In the genomic region with DNA sequence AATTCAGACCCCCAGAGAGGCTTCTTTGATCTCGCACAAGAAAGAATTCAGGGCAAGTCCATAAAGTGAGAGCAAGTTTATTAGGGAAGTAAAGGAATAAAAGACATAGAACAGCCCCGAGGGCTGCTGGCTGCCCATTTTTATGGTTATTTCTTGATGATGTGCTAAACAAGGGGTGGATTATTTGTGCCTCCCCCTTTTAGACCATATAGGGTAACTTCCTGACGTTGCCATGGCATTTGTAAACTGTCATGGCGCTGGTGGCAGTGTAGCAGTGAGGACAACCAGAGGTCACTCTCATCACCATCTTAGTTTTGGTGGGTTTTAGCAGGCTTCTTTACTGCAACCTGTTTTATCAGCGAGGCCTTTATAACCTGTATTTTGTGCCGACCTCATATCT, we compare ENCODE assay signal across 8 cellular contexts. TPM values are rescaled to one million over a fixed set of nuclear protein-coding genes. Genes with fewer than 3 reads are reported as not detected.
DNase-seq lines count a peak whose midpoint lies in the region; ATAC-seq and TF ChIP-seq lines count a peak whose summit lies in the region.
"Not testable (repeated sequence)": the region's sequence is repeated elsewhere in the genome, so short reads cannot be mapped to it uniquely, and the experiment has no call there.

No MANE protein-coding gene starts in this region.

- not testable (repeated sequence) for H3K36me3 Mint-ChIP-seq in CD4-positive, CD25-positive, alpha-beta regulatory T cell; HFFc6 (ENCODE audit: low read depth)
- peaks cover 10% of the 10 kb centered on the region for H3K36me3 Mint-ChIP-seq in activated naive CD8-positive, alpha-beta T cell
- peaks cover 25% of the 10 kb centered on the region for H3K36me3 Mint-ChIP-seq in endodermal cell (ENCODE audit: low read depth)
- H3K36me3 Mint-ChIP-seq in nephron progenitor cell (ENCODE audit: low read depth) = peaks cover 39% of the 10 kb centered on the region
- peaks cover 20 to 25% of the 10 kb centered on the region in 2 donors for H3K36me3 Mint-ChIP-seq in stimulated activated naive B cell treated with anti-CD40 and anti-IgM and Interleukin-4, amounts not matched to agents 10 μg/mL and 1 μg/mL and 100 μg/mL, for 72 hours

- not testable (repeated sequence) for H3K27me3 Mint-ChIP-seq in CD4-positive, CD25-positive, alpha-beta regulatory T cell; HFFc6 (ENCODE audit: insufficient read depth); activated naive CD8-positive, alpha-beta T cell; endodermal cell (ENCODE audit: insufficient read depth); nephron progenitor cell (ENCODE audit: low read depth, poor library complexity); stimulated activated naive B cell treated with anti-CD40 and anti-IgM and Interleukin-4, amounts not matched to agents 10 μg/mL and 1 μg/mL and 100 μg/mL, for 72 hours

- H3K4me1 ChIP-seq in CD4-positive, CD25-positive, alpha-beta regulatory T cell (ENCODE audit: control insufficient read depth, insufficient read depth, low read length, poor library complexity, severe bottlenecking) = peaks cover 14% of the 10 kb centered on the region
- H3K4me1 ChIP-seq in OCI-LY7 (ENCODE audit: insufficient read depth, low read length, poor library complexity, severe bottlenecking) (peaks cover 63% of the 10 kb centered on the region), iPS-20b (ENCODE audit: insufficient read depth, low read length) (peaks cover 26% of the 10 kb centered on the region)
- H3K4me1 ChIP-seq in endodermal cell (ENCODE audit: control insufficient read depth, insufficient read depth, low read length) = not testable (repeated sequence)

- not testable (repeated sequence) for H3K27ac ChIP-seq in CD4-positive, CD25-positive, alpha-beta regulatory T cell (ENCODE audit: insufficient read depth, low read length, poor library complexity, severe bottlenecking); endodermal cell (ENCODE audit: low read depth, low read length)
- peak overlapping the region; percentile 31 for H3K27ac ChIP-seq in OCI-LY7 (ENCODE audit: low read depth, low read length, poor library complexity, severe bottlenecking)
- peak overlapping the region; percentile 72 for H3K27ac ChIP-seq in iPS-20b (ENCODE audit: low read length)

- H3K9me3 Mint-ChIP-seq in CD4-positive, CD25-positive, alpha-beta regulatory T cell; HFFc6; activated naive CD8-positive, alpha-beta T cell (ENCODE audit: low read depth); stimulated activated naive B cell treated with anti-CD40 and anti-IgM and Interleukin-4, amounts not matched to agents 10 μg/mL and 1 μg/mL and 100 μg/mL, for 72 hours: not testable (repeated sequence)
- H3K9me3 Mint-ChIP-seq in endodermal cell = peaks cover 22% of the 10 kb centered on the region
- H3K9me3 Mint-ChIP-seq in nephron progenitor cell = peaks cover 34% of the 10 kb centered on the region

- peaks cover 18 to 38% (median 36%) of the 10 kb centered on the region in 4 donors for H3K4me1 Mint-ChIP-seq in CD4-positive, CD25-positive, alpha-beta regulatory T cell
- H3K4me1 Mint-ChIP-seq in HFFc6 (ENCODE audit: low read depth) = peaks cover 29% of the 10 kb centered on the region
- peaks cover 35% of the 10 kb centered on the region for H3K4me1 Mint-ChIP-seq in activated naive CD8-positive, alpha-beta T cell (ENCODE audit: low read depth)
- peaks cover 13% of the 10 kb centered on the region for H3K4me1 Mint-ChIP-seq in endodermal cell
- H3K4me1 Mint-ChIP-seq in nephron progenitor cell = peaks cover 29% of the 10 kb centered on the region
- peaks cover 14 to 37% of the 10 kb centered on the region in 2 donors for H3K4me1 Mint-ChIP-seq in stimulated activated naive B cell treated with anti-CD40 and anti-IgM and Interleukin-4, amounts not matched to agents 10 μg/mL and 1 μg/mL and 100 μg/mL, for 72 hours

- H4K20me1 ChIP-seq in OCI-LY7 (ENCODE audit: insufficient read depth, low read length) = not testable (repeated sequence)

- H2AFZ ChIP-seq in OCI-LY7 (ENCODE audit: low read length) = not testable (repeated sequence)

- not testable (repeated sequence) for H3K9me3 ChIP-seq in CD4-positive, CD25-positive, alpha-beta regulatory T cell (ENCODE audit: control insufficient read depth in 2 of 2, low read length in 2 of 2)
- peaks cover 13% of the 10 kb centered on the region for H3K9me3 ChIP-seq in OCI-LY7 (ENCODE audit: low read length)
- peaks cover 31% of the 10 kb centered on the region for H3K9me3 ChIP-seq in endodermal cell (ENCODE audit: control insufficient read depth, low read length)
- H3K9me3 ChIP-seq in iPS-20b (ENCODE audit: insufficient read depth, low read depth, low read length) = peaks cover 12% of the 10 kb centered on the region

- not testable (repeated sequence) for H3K36me3 ChIP-seq in CD4-positive, CD25-positive, alpha-beta regulatory T cell (ENCODE audit: control insufficient read depth, insufficient read depth, low read length)
- peaks cover 46% of the 10 kb centered on the region for H3K36me3 ChIP-seq in OCI-LY7 (ENCODE audit: insufficient read depth, low read length)
- H3K36me3 ChIP-seq in endodermal cell (ENCODE audit: control insufficient read depth, insufficient read depth, low read length) = peaks cover 26% of the 10 kb centered on the region
- peaks cover 30% of the 10 kb centered on the region for H3K36me3 ChIP-seq in iPS-20b (ENCODE audit: insufficient read depth, low read depth, low read length)

- H3K4me3 ChIP-seq in CD4-positive, CD25-positive, alpha-beta regulatory T cell (ENCODE audit: low read depth, low read length); OCI-LY7 (ENCODE audit: low read depth, low read length, poor library complexity, severe bottlenecking); endodermal cell (ENCODE audit: low read length): not testable (repeated sequence)
- H3K4me3 ChIP-seq in iPS-20b (ENCODE audit: low read length) = peak overlapping the region; percentile 24

- H3K4me2 ChIP-seq in OCI-LY7 (ENCODE audit: low read length) = peak overlapping the region; percentile 59; the same call in 1 of the 2 replicates

- POLR2A ChIA-PET in OCI-LY7 (lab: Charles Lee) = interaction anchor here (0.7 to 2.5 kb wide), 7 partner anchors 11 to 272 kb away, joined by 3 to 14 read pairs (median 5); no protein-coding TSS in a partner anchor

- H3K9ac ChIP-seq in endodermal cell (ENCODE audit: extremely low read depth, low read length, poor library complexity, severe bottlenecking) = not testable (repeated sequence)
- peak overlapping the region; percentile 32; the same call in 1 of the 2 replicates for H3K9ac ChIP-seq in iPS-20b (ENCODE audit: low read depth, low read length)

- CTCF ChIA-PET in OCI-LY7 (lab: Charles Lee; ENCODE audit: unreplicated experiment) = not testable (repeated sequence)

- not testable (repeated sequence) for H3K9me2 ChIP-seq in OCI-LY7 (ENCODE audit: insufficient read depth, low read length)

- H3K4me3 Mint-ChIP-seq in CD4-positive, CD25-positive, alpha-beta regulatory T cell = peak overlapping the region in 1 of 4 donors; percentile 70
- H3K4me3 Mint-ChIP-seq in HFFc6; activated naive CD8-positive, alpha-beta T cell; endodermal cell; nephron progenitor cell; stimulated activated naive B cell treated with anti-CD40 and anti-IgM and Interleukin-4, amounts not matched to agents 10 μg/mL and 1 μg/mL and 100 μg/mL, for 72 hours: not testable (repeated sequence)

- intact Hi-C loops in OCI-LY7 (cut with micrococcal nuclease; ENCODE audit: unreplicated experiment) = loop anchor here (5.0 to 10.0 kb wide), 2 partner anchors 58 to 286 kb away; a partner anchor contains a TSS

- H3K79me2 ChIP-seq in OCI-LY7 (ENCODE audit: insufficient read depth, low read depth, low read length) = peaks cover 95% of the 10 kb centered on the region

- WGBS in endodermal cell (ENCODE audit: insufficient coverage in 1 of 2, insufficient read length in 1 of 2), 2 experiments = 75 to 77% methylated on average over 5 to 6 of the region's 6 CpGs

- TF ChIP-seq CTCF in HFFc6 (IDR thresholded peaks at IDR 0.05); OCI-LY7 (conservative IDR thresholded peaks at IDR 0.05; ENCODE audit: low read length); endodermal cell (conservative IDR thresholded peaks at IDR 0.05); nephron progenitor cell (IDR thresholded peaks at IDR 0.05): not testable (repeated sequence)

- ATAC-seq in CD4-positive, CD25-positive, alpha-beta regulatory T cell (ENCODE audit: low read depth in 2 of 2); stimulated activated naive B cell treated with anti-CD40 and anti-IgM and Interleukin-4, amounts not matched to agents 10 μg/mL and 1 μg/mL and 100 μg/mL, for 72 hours (replicated peaks): not testable (repeated sequence)

- BruUV-seq in OCI-LY7 (replicated peaks; lab: Mats Ljungman, UMichigan) = not testable (repeated sequence)

- not testable (repeated sequence) for DNase-seq in CD4-positive, CD25-positive, alpha-beta regulatory T cell; HFFc6; OCI-LY7 (ENCODE audit: low spot score); endodermal cell; nephron progenitor cell; stimulated activated naive B cell treated with anti-CD40 and anti-IgM and Interleukin-4, amounts not matched to agents 10 μg/mL and 1 μg/mL and 100 μg/mL, for 72 hours

- not testable (repeated sequence) for H3K27me3 ChIP-seq in CD4-positive, CD25-positive, alpha-beta regulatory T cell (ENCODE audit: control insufficient read depth, insufficient read depth, low read length); endodermal cell (ENCODE audit: control insufficient read depth, insufficient read depth, low read length, poor library complexity, severe bottlenecking); iPS-20b (ENCODE audit: insufficient read depth, low read length)

- H3K27ac Mint-ChIP-seq in CD4-positive, CD25-positive, alpha-beta regulatory T cell = peak overlapping the region in 2 of 3 donors; percentile 4 to 18
- H3K27ac Mint-ChIP-seq in HFFc6 = peak overlapping the region; percentile 48; the same call in 1 of the 2 replicates
- H3K27ac Mint-ChIP-seq in activated naive CD8-positive, alpha-beta T cell = peak overlapping the region; percentile 2
- H3K27ac Mint-ChIP-seq in endodermal cell = peak overlapping the region; percentile 52
- H3K27ac Mint-ChIP-seq in nephron progenitor cell = peak overlapping the region; percentile 20
- peak overlapping the region; percentile 51 for H3K27ac Mint-ChIP-seq in stimulated activated naive B cell treated with anti-CD40 and anti-IgM and Interleukin-4, amounts not matched to agents 10 μg/mL and 1 μg/mL and 100 μg/mL, for 72 hours

RNA-seq across cellular contexts. Expression of a gene that starts 7.5 kb away (rescaled TPM):
- total RNA-seq in CD4-positive, CD25-positive, alpha-beta regulatory T cell = 2.2 TPM
- 1 to 10 TPM in 3 of 4 donors, under 1 TPM in 1; 0.86 to 2.8 (median 1.3) TPM for polyA plus RNA-seq in CD4-positive, CD25-positive, alpha-beta regulatory T cell
- total RNA-seq in HFFc6 (2021; fragmentation: NEBNext Ultra II Directional; extraction: Animal tissue kit (Norgen Biotek cat#: 25700)) = 1 to 10 TPM; 4.7 to 9.7 (median 8.4) TPM
- total RNA-seq in OCI-LY7 (2014; rRNA removed; shearing (Covaris generic)) = 14.6 and 16.7 TPM in 2 replicates
- 23.1 and 30.9 TPM in 2 replicates for total RNA-seq in OCI-LY7 (2022)
- 10 to 100 TPM; 14.4 to 24.1 TPM for total RNA-seq in endodermal cell
- 18.7 TPM for polyA plus RNA-seq in endodermal cell (2013, experiment 1 of 2)
- 18.3 TPM for polyA plus RNA-seq in endodermal cell (2013, experiment 2 of 2)

RNA-seq across cellular contexts. Expression of a gene that starts 8.8 kb away (rescaled TPM):
- total RNA-seq in CD4-positive, CD25-positive, alpha-beta regulatory T cell = 19.7 TPM
- 10 to 100 TPM; 27.4 to 41.9 (median 32.8) TPM for polyA plus RNA-seq in CD4-positive, CD25-positive, alpha-beta regulatory T cell
- total RNA-seq in HFFc6 (2021; fragmentation: NEBNext Ultra II Directional; extraction: Animal tissue kit (Norgen Biotek cat#: 25700)) = 10 to 100 TPM; 51.2 to 63.3 (median 57.5) TPM
- total RNA-seq in OCI-LY7 (2014; rRNA removed; shearing (Covaris generic)) = 6.5 and 11.0 TPM in 2 replicates
- total RNA-seq in OCI-LY7 (2022) (17.4 and 18.3 TPM in 2 replicates), endodermal cell (100 to 1,000 TPM in 1 of 2 donors, 10 to 100 TPM in 1; 76.8 to 107 TPM)
- polyA plus RNA-seq in endodermal cell (2013, experiment 1 of 2) = 67.8 TPM
- 60.5 TPM for polyA plus RNA-seq in endodermal cell (2013, experiment 2 of 2)

Comparison
In these comparisons a context has a peak if more than half of its experiments do, and no peak if none do; other contexts are left out.
1. H3K27ac Mint-ChIP-seq: peak in every context shown above with its lines; median percentile 52 in endodermal cell; 51 in stimulated activated naive B cell treated with anti-CD40 and anti-IgM and Interleukin-4, amounts not matched to agents 10 μg/mL and 1 μg/mL and 100 μg/mL, for 72 hours; 48 in HFFc6; 20 in nephron progenitor cell; 11 in CD4-positive, CD25-positive, alpha-beta regulatory T cell; 2 in activated naive CD8-positive, alpha-beta T cell.